In the genomic region with DNA sequence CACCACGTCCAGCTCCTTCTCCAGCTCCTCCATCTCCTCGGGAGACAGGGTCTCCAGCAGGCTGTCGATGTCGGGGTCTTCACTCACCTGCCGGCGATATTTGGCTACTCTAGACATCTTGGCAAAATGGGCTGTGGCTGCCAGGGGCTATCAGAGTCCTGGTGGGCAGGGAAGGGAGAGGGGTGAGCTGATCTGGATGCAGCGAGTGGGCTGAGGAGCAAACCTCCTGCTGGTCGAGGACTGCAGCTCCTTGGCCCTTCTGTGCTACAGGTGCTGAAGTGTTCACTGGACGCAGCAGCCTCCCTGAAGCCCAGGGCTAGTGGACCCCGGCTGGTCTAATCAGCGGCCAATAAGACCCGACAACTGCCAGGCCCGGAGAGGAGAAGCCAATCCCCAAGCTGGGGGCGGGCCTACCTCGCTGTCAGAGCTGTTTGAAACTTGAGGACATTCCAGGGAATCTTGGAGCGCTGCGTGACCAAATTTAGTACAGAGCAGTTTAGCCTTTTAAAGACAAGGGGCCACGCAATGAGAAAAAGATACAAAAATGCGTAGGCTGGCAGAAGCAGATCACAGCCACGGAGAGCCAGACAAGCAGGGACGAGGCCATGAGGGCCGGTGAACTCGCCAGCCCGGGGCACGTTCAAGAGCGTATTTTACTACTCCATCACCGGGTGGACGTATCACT, we compare ENCODE assay signal across 7 cellular contexts. TPM values are rescaled to one million over a fixed set of nuclear protein-coding genes. Genes with fewer than 3 reads are reported as not detected.
A peak's percentile ranks its signal among the peaks of the same experiment; 100 is the strongest.
DNase-seq lines count a peak whose midpoint lies in the region; ATAC-seq, FAIRE-seq and TF ChIP-seq lines count a peak whose summit lies in the region.

A gene (minus strand): TSS at position 325 of the 685 bp plus-strand sequence. CDS start 208 bp downstream, at position 117.

- H3K4me1 ChIP-seq in smooth muscle cell (ENCODE audit: low read depth), result peaks cover 30% of the 10 kb centered on the region

- H3K9ac ChIP-seq in smooth muscle cell (ENCODE audit: low read depth), result peak within 1 kb of the TSS; percentile 80

- no peak for ATAC-seq in HG03439 (IDR thresholded peaks at IDR 0.05; ENCODE audit: unreplicated experiment)
- ATAC-seq in GM18867 (IDR thresholded peaks at IDR 0.05; ENCODE audit: unreplicated experiment), result no peak

- H3K27me3 ChIP-seq in layer of hippocampus (ENCODE audit: control insufficient read depth, insufficient read depth, low read length), result no peaks in the 10 kb centered on the region
- H3K27me3 ChIP-seq in smooth muscle cell (ENCODE audit: low read depth), result no peaks in the 10 kb centered on the region

- peaks cover 14% of the 10 kb centered on the region for H3K79me2 ChIP-seq in smooth muscle cell (ENCODE audit: low read depth)

- WGBS in smooth muscle cell (ENCODE audit: low lambda C conversion rate), result 5% methylated on average over 28 of the region's 28 CpGs

- peak within 1 kb of the TSS; percentile 92 for H3K4me2 ChIP-seq in smooth muscle cell

- peak within 1 kb of the TSS; percentile 55 for H3K4me3 ChIP-seq in smooth muscle cell

- no peaks in the 10 kb centered on the region for H4K20me1 ChIP-seq in smooth muscle cell (ENCODE audit: low read depth)

- H3K9me3 ChIP-seq in smooth muscle cell (replicated peaks; ENCODE audit: low read depth), result no peaks in the 10 kb centered on the region

- H3K27ac ChIP-seq in layer of hippocampus (ENCODE audit: low read depth, low read length) (peak within 1 kb of the TSS; percentile 64), smooth muscle cell (ENCODE audit: low read depth) (peak within 1 kb of the TSS; percentile 88)

- no peak for TF ChIP-seq CTCF in smooth muscle cell (IDR thresholded peaks at IDR 0.05; ENCODE audit: borderline replicate concordance, insufficient read depth, poor library complexity, severe bottlenecking)

- H3F3A ChIP-seq in smooth muscle cell (ENCODE audit: low read depth), result no peaks in the 10 kb centered on the region

- peak; percentile 56 for DNase-seq in H54 (ENCODE audit: insufficient read length, low spot score)
- DNase-seq in NCI-H82 treated with DMSO at 0.1 percent for 48 hours (lab: John Stamatoyannopoulos, UW; ENCODE audit: unreplicated experiment), result peak; percentile 89
- DNase-seq in dermis microvascular lymphatic vessel endothelial cell (ENCODE audit: low read depth in 2 of 2), result peak; percentile 4 to 85
- peak; percentile 52 for DNase-seq in smooth muscle cell (lab: John Stamatoyannopoulos, UW; ENCODE audit: unreplicated experiment)

- no peak for TF ChIP-seq POLR2A in H54 (IDR thresholded peaks at IDR 0.05; ENCODE audit: low read depth, low read length)

- peak within 1 kb of the TSS; percentile 11 for H2AFZ ChIP-seq in smooth muscle cell (ENCODE audit: low read depth)

- H3K36me3 ChIP-seq in smooth muscle cell (ENCODE audit: low read depth), result no peaks in the 10 kb centered on the region

- FAIRE-seq in H54 (lab: Jason Lieb, UNC), result no peak

RNA-seq across cellular contexts. Expression of the gene that starts here (rescaled TPM):
- total RNA-seq in dermis microvascular lymphatic vessel endothelial cell (under 0.01 TPM in 1 of 2 replicates, not detected in the other), smooth muscle cell (4.0 and 6.5 TPM in 2 replicates)
- polyA plus RNA-seq in smooth muscle cell, result 5.6 and 6.2 TPM in 2 replicates

Comparison
In these comparisons a context has a peak if more than half of its experiments do, and no peak if none do; other contexts are left out.
1. Peak in DNase-seq in dermis microvascular lymphatic vessel endothelial cell; RNA of the gene not detected or under 1 TPM.